Comparison of ENCODE assay signal across 7 cellular contexts in genomic region chr5:139746691-139747582, GRCh38. TPM values are rescaled to one million over a fixed set of nuclear protein-coding genes. Genes with fewer than 3 reads are reported as not detected.
DNase-seq lines count a peak whose midpoint lies in the region; ATAC-seq, FAIRE-seq and TF ChIP-seq lines count a peak whose summit lies in the region.

No MANE protein-coding gene starts in this region.

- H3K36me3 ChIP-seq in brain microvascular endothelial cell (replicated peaks) (no peaks in the 10 kb centered on the region), HepG2 (replicated peaks in 1 of 2; ENCODE audit: control insufficient read depth in 1 of 2, insufficient read depth in 2 of 2, low read length in 2 of 2) (no peaks in the 10 kb centered on the region)

- no peaks in the 10 kb centered on the region for H3K27me3 ChIP-seq in brain microvascular endothelial cell (replicated peaks)
- H3K27me3 ChIP-seq in HepG2 (ENCODE audit: control insufficient read depth in 1 of 2, insufficient read depth in 2 of 2, low read length in 2 of 2), result peaks cover 0 to 16% of the 10 kb centered on the region in 2 experiments; a peak in 2 of 5 replicates

- POLR2A ChIA-PET in HepG2 (lab: Yijun Ruan, JAX), result interaction anchor here (1.0 to 9.5 kb wide), 18 partner anchors 8 to 111 kb away, joined by 3 to 132 read pairs (median 4); partner anchors contain the start of gene CXXC5

- no peak for TF ChIP-seq CTCF in brain microvascular endothelial cell (IDR thresholded peaks at IDR 0.05; ENCODE audit: low read depth, low read length, missing control alignments)
- TF ChIP-seq CTCF in HepG2 (CRISPR knock-in tag; IDR thresholded peaks at IDR 0.05), result no peak

- H3K4me3 ChIP-seq in brain microvascular endothelial cell (ENCODE audit: low read depth, low read length) (peak overlapping the region; percentile 45), HepG2 (replicated peaks in 1 of 3; ENCODE audit: insufficient read depth in 1 of 3, low read depth in 2 of 3, low read length in 3 of 3) (peak overlapping the region; percentile 49 to 73 (median 55))

- ATAC-seq in GM18868 (IDR thresholded peaks at IDR 0.05; ENCODE audit: unreplicated experiment) (peak; percentile 48), HG03097 (IDR thresholded peaks at IDR 0.05; ENCODE audit: low FRiP score, unreplicated experiment) (peak; percentile 39), HepG2 (peak; percentile 23)

- BruUV-seq in HepG2 (replicated peaks; lab: Mats Ljungman, UMichigan), result no TSS peak

- WGBS in HepG2 (ENCODE audit: low lambda C conversion rate), result 2% methylated on average over 21 of the region's 44 CpGs

- H3K9me3 ChIP-seq in HepG2 (ENCODE audit: low read length), result no peaks in the 10 kb centered on the region

- CTCF ChIA-PET in HepG2 (lab: Yijun Ruan, JAX; ENCODE audit: low intra/inter-chr PET ratio, low total read pairs), result no interaction called here

- peak overlapping the region; percentile 99 for H3K4me2 ChIP-seq in HepG2 (ENCODE audit: low read depth, low read length)

- no peaks in the 10 kb centered on the region for H4K20me1 ChIP-seq in HepG2 (ENCODE audit: insufficient read depth, low read length)

- peaks cover 83% of the 10 kb centered on the region for H3K4me1 ChIP-seq in HepG2 (ENCODE audit: insufficient read depth, low read length)

- FAIRE-seq in HepG2 (lab: Jason Lieb, UNC), result no peak

- DNase-seq in T-helper 22 cell (ENCODE audit: low read depth), result peak; percentile 51
- DNase-seq in brain microvascular endothelial cell, result no peak
- DNase-seq in HepG2 (ENCODE audit: low spot score), result no peak
- peak; percentile 87 for DNase-seq in stimulated activated CD8-positive, alpha-beta memory T cell treated with anti-CD3 and anti-CD28 coated beads, Interleukin-12 subunit alpha, Interleukin-12 subunit beta, amount 100 ng/mL, for 4 hours (ENCODE audit: low read depth)
- DNase-seq in retina, result no peak

- no peaks in the 10 kb centered on the region for H3K79me2 ChIP-seq in HepG2 (ENCODE audit: insufficient read depth, low read length)

- intact Hi-C loops in HepG2 (cut with micrococcal nuclease; ENCODE audit: unreplicated experiment), result loop anchor here (5.0 to 10.0 kb wide), 3 partner anchors 40 to 312 kb away; partner anchors contain the start of gene DNAJC18

- peak overlapping the region; percentile 49; the same call in 1 of the 2 replicates for H3K9ac ChIP-seq in HepG2 (ENCODE audit: insufficient read depth, low read depth, low read length)

- TF ChIP-seq EP300 in HepG2 (IDR thresholded peaks at IDR 0.05; ENCODE audit: low read depth in 2 of 2, low read length in 2 of 2) (no peak), HepG2 (CRISPR knock-in tag; IDR thresholded peaks at IDR 0.05; ENCODE audit: borderline replicate concordance) (no peak)

- no peak for TF ChIP-seq POLR2A in HepG2 (IDR thresholded peaks at IDR 0.05; ENCODE audit: insufficient read depth in 1 of 2, low read depth in 2 of 2, low read length in 2 of 2)

- H3K27ac ChIP-seq in brain microvascular endothelial cell (peak overlapping the region; percentile 4), HepG2 (ENCODE audit: extremely low read length, insufficient read depth, low read length) (peak overlapping the region; percentile 14)

- TF ChIP-seq RAD21 in HepG2 (CRISPR knock-in tag; IDR thresholded peaks at IDR 0.05), result no peak

- no peak overlapping the region for H2AFZ ChIP-seq in HepG2 (ENCODE audit: low read length)

- in situ Hi-C loops in brain microvascular endothelial cell (cut with HindIII; ENCODE audit: low pct_ligation_motif_present, low sequenced_read_pairs), result no loop called here
- in situ Hi-C loops in HepG2 (cut with HindIII; ENCODE audit: extremely low pct_ligation_motif_present, low pct_unique_long_range_greater_than_20kb), result no loop called here

TF ChIP-seq in HepG2, 621 proteins besides CTCF, POLR2A, EP300 and RAD21 (continues in another document):
- TF ChIP-seq ZNF256 (CRISPR knock-in tag; conservative IDR thresholded peaks at IDR 0.05), result no peak
- no peak for TF ChIP-seq ZNF556 (CRISPR knock-in tag; IDR thresholded peaks at IDR 0.05; ENCODE audit: borderline replicate concordance)
- no peak for TF ChIP-seq ZFAT (CRISPR knock-in tag; conservative IDR thresholded peaks at IDR 0.05)
- no peak for TF ChIP-seq ZNF24 (IDR thresholded peaks at IDR 0.05)
- no peak for TF ChIP-seq HHEX (CRISPR knock-in tag; IDR thresholded peaks at IDR 0.05)
- TF ChIP-seq ZNF878 (CRISPR knock-in tag; IDR thresholded peaks at IDR 0.05), result no peak
- TF ChIP-seq BCL3 (CRISPR knock-in tag; IDR thresholded peaks at IDR 0.05), result 0 out of 2 replicates have a peak, but pooled peaks have one; percentile 3
- peak; percentile 61 for TF ChIP-seq ZMYM3 (CRISPR knock-in tag; IDR thresholded peaks at IDR 0.05)
- peak; percentile 59; the same call in 1 of the 2 replicates for TF ChIP-seq PHF21A (CRISPR knock-in tag; IDR thresholded peaks at IDR 0.05)
- no peak for TF ChIP-seq PLSCR1 (CRISPR knock-in tag; IDR thresholded peaks at IDR 0.05; ENCODE audit: borderline replicate concordance)
- no peak; the same call in 1 of the 2 replicates for TF ChIP-seq THAP11 (CRISPR knock-in tag; IDR thresholded peaks at IDR 0.05)
- no peak for TF ChIP-seq ZMAT3 (CRISPR knock-in tag; conservative IDR thresholded peaks at IDR 0.05)
- TF ChIP-seq ZNF687 (CRISPR knock-in tag; IDR thresholded peaks at IDR 0.05), result peak; percentile 2; the same call in 1 of the 2 replicates

RNA-seq across cellular contexts. Expression of gene PSD2, which starts 48.7 kb away (rescaled TPM):
- not detected in 2 replicates for total RNA-seq in HepG2 (2016; rRNA removed; fragmentation: Illumina TruSeq; extraction: Trizol)
- total RNA-seq in HepG2 (2016; cell fraction: cytosol; rRNA removed; fragmentation: Illumina TruSeq; extraction: Trizol; ENCODE audit: low read depth), result not detected in 2 replicates
- total RNA-seq in HepG2 (2016; cell fraction: insoluble cytoplasmic fraction; rRNA removed; fragmentation: Illumina TruSeq; extraction: Trizol), result not detected in 2 replicates
- total RNA-seq in HepG2 (2016; cell fraction: membrane; rRNA removed; fragmentation: Illumina TruSeq; extraction: Trizol), result not detected in 2 replicates
- total RNA-seq in HepG2 (2016; cell fraction: nucleus; rRNA removed; fragmentation: Illumina TruSeq; extraction: Trizol), result 0.09 TPM in 1 of 2 replicates, not detected in the other
- 0.07 and 0.13 TPM in 2 replicates for polyA plus RNA-seq in HepG2 (2011; rRNA removed)
- polyA plus RNA-seq in HepG2 (2011; cell fraction: cytosol; rRNA removed), result 0.04 and 0.06 TPM in 2 replicates
- polyA plus RNA-seq in HepG2 (2011; cell fraction: nucleus; rRNA removed), result 0.16 and 0.32 TPM in 2 replicates
- polyA plus RNA-seq in HepG2 (2012), result 0.07 and 0.13 TPM in 2 replicates
- polyA plus RNA-seq in HepG2 (2016; cell fraction: cytosol; fragmentation: Illumina TruSeq; extraction: Trizol; ENCODE audit: low read depth), result not detected in 2 replicates
- polyA plus RNA-seq in HepG2 (2016; cell fraction: insoluble cytoplasmic fraction; fragmentation: Illumina TruSeq; extraction: Trizol; ENCODE audit: low read depth), result not detected in 2 replicates
- not detected in 2 replicates for polyA plus RNA-seq in HepG2 (2016; cell fraction: membrane; fragmentation: Illumina TruSeq; extraction: Trizol; ENCODE audit: low read depth)
- 0.10 TPM in 1 of 2 replicates, not detected in the other for polyA plus RNA-seq in HepG2 (2016; cell fraction: nucleus; fragmentation: Illumina TruSeq; extraction: Trizol; ENCODE audit: insufficient read depth, low read depth)
- 0.10 TPM in 1 of 2 replicates, not detected in the other for polyA minus RNA-seq in HepG2 (2011; rRNA and poly(A)+ RNA removed; ENCODE audit: low replicate concordance)
- polyA minus RNA-seq in HepG2 (2011; cell fraction: cytosol; rRNA and poly(A)+ RNA removed), result not detected in 2 replicates
- 0.12 TPM in 1 of 2 replicates, not detected in the other for polyA minus RNA-seq in HepG2 (2011; cell fraction: nucleus; rRNA and poly(A)+ RNA removed)

Comparison
In these comparisons a context has a peak if more than half of its experiments do, and no peak if none do; other contexts are left out.
1. DNase-seq: peak in T-helper 22 cell (single experiment) and stimulated activated CD8-positive, alpha-beta memory T cell treated with anti-CD3 and anti-CD28 coated beads, Interleukin-12 subunit alpha, Interleukin-12 subunit beta, amount 100 ng/mL, for 4 hours (single experiment); none in brain microvascular endothelial cell (single experiment), HepG2 (single experiment) and retina (single experiment).
2. Peak in every context shown above with its lines, with median percentiles within 50 percentile points of each other: ATAC-seq.